In genomic region chr3:37338500-37338899, GRCh38 we compare ENCODE assay signal across 20 cellular contexts.
DNase-seq lines count a peak whose midpoint lies in the region; ATAC-seq and TF ChIP-seq lines count a peak whose summit lies in the region.
"Had no signal": no experiment of that assay in that cellular context is flagged by ENCODE, and none has a peak within 500 bp of the region (broad histone marks: within the 10 kb centered on the region; RNA-seq: fewer than 3 reads in every experiment).

No MANE protein-coding gene starts in this region.

- H3K27me3 ChIP-seq in lung (ENCODE audit: control insufficient read depth, insufficient read depth): no peaks in the 10 kb centered on the region

- no peaks in the 10 kb centered on the region for H3K9me3 ChIP-seq in lung (ENCODE audit: control insufficient read depth in 2 of 2, insufficient read depth in 1 of 2, low read length in 1 of 2)

- peak; percentile 28 for DNase-seq in GF-D8 (lab: John Stamatoyannopoulos, UW)
- DNase-seq in MV-4-11 (lab: John Stamatoyannopoulos, UW): peak; percentile 39
- DNase-seq in epithelial cell of prostate (ENCODE audit: low read depth, low spot score): no peak
- DNase-seq in lung (ENCODE audit: low spot score): no peak
- no peak for DNase-seq in GM20000 (ENCODE audit: low spot score)
- DNase-seq: activated CD4-positive, alpha-beta T cell treated with anti-CD3 and anti-CD28 coated beads for 1 hour; activated gamma-delta T cell treated with Interleukin-2 at 50 U/mL for 16 hours; hippocampal formation; kidney glomerular epithelial cell; NCI-H1092 treated with DMSO at 0.1 percent for 48 hours; NCI-H2171 treated with DMSO at 0.1 percent for 48 hours; nucleus accumbens; SHP77; stimulated activated CD4-positive, alpha-beta T cell treated with anti-CD3 and anti-CD28 coated beads, Interleukin-4, amount 100 ng/mL, for 24 hours had no signal

- H3K27me3 Mint-ChIP-seq in activated T-helper 17 cell treated with anti-CD3 and anti-CD28 coated beads, Interleukin-2, amount 50 U/mL, for 72 hours: no peaks in the 10 kb centered on the region

- H3K36me3 Mint-ChIP-seq in activated T-helper 17 cell treated with anti-CD3 and anti-CD28 coated beads, Interleukin-2, amount 50 U/mL, for 72 hours (ENCODE audit: low read depth): peaks cover 100% of the 10 kb centered on the region

- no peak overlapping the region for H3K4me3 Mint-ChIP-seq in activated T-helper 17 cell treated with anti-CD3 and anti-CD28 coated beads, Interleukin-2, amount 50 U/mL, for 72 hours

- H3K36me3 ChIP-seq in lung (ENCODE audit: control insufficient read depth in 2 of 2, insufficient read depth in 2 of 2, low read length in 2 of 2): peaks cover 17 to 22% of the 10 kb centered on the region in 2 donors

- H3K27ac ChIP-seq in epithelial cell of prostate (peak overlapping the region; percentile 65), lung (ENCODE audit: low read depth in 1 of 2, low read length in 1 of 2) (no peak overlapping the region)
- H3K27ac ChIP-seq: C4-2B, coronary artery, skin epidermis had no signal

- no peaks in the 10 kb centered on the region for H3K4me1 ChIP-seq in lung (ENCODE audit: control insufficient read depth in 2 of 2, insufficient read depth in 2 of 2, low read length in 2 of 2)

- TF ChIP-seq CTCF in lung (IDR thresholded peaks at IDR 0.05; ENCODE audit: control extremely low read depth, extremely low read depth) (no peak), GM20000 (IDR thresholded peaks at IDR 0.05; ENCODE audit: extremely low read depth, missing control alignments) (no peak)

- H3K9me3 Mint-ChIP-seq in activated T-helper 17 cell treated with anti-CD3 and anti-CD28 coated beads, Interleukin-2, amount 50 U/mL, for 72 hours: no peaks in the 10 kb centered on the region

- H3K4me3 ChIP-seq in lung: no peak overlapping the region
- H3K4me3 ChIP-seq: coronary artery, skin epidermis had no signal

- peak; percentile 60 for ATAC-seq in lung (ENCODE audit: insufficient read depth, low FRiP score)
- no peak for ATAC-seq in GM21447 (IDR thresholded peaks at IDR 0.05; ENCODE audit: unreplicated experiment)
- ATAC-seq in activated T-helper 17 cell treated with anti-CD3 and anti-CD28 coated beads, Interleukin-2, amount 50 U/mL, for 72 hours (replicated peaks): no peak
- no peak for ATAC-seq in GM18511 (IDR thresholded peaks at IDR 0.05; ENCODE audit: unreplicated experiment)

- H3K27ac Mint-ChIP-seq in activated T-helper 17 cell treated with anti-CD3 and anti-CD28 coated beads, Interleukin-2, amount 50 U/mL, for 72 hours: no peak overlapping the region

- 33 to 61% methylated on average over 1 of the region's 1 CpG for WGBS in lung, 2 donors

- no peaks in the 10 kb centered on the region for H3K4me1 Mint-ChIP-seq in activated T-helper 17 cell treated with anti-CD3 and anti-CD28 coated beads, Interleukin-2, amount 50 U/mL, for 72 hours

Comparison
In these comparisons a context has a peak if more than half of its experiments do, and no peak if none do; other contexts are left out.
1. DNase-seq: peak in GF-D8 (single experiment) and MV-4-11 (single experiment); none in epithelial cell of prostate (single experiment), lung (single experiment) and GM20000 (single experiment).